Comparison of ENCODE assay signal across 1 cellular context in the genomic region with DNA sequence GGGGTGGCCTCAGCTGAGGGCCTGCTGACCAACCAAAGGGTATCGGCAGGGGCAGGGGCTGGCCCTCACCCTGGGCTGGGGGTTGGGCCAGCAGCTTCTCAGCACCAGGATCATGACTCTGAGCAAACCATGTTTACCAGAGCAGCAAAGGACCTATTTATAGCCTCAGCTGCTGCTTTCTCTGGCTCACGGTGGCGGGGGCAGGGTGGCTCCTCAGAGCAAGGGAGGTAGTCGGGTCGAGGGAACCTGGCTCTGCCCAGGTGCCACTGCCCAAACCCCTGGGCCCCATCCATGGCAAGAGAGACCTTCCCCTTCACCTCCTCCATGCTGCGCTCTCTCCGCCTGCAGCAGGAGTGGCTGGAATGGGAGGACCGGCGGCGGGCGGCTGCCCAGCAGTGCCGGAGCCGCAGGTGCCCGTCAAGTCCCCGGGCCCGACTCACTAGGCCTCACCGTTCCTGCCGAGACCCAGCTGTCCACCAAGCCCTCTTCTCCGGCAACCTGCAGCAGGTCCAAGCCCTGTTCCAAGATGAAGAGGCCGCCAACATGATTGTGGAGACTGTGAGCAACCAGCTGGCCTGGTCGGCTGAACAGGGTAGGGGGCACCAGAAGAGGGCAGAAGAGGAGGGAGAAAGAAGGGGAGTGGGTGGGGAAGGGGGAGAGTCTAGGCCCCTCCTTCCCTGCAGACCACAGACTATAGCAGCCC.
TF ChIP-seq lines count a peak whose summit lies in the region.

TSS of gene ASB16 (plus strand) at position 206 of the 703 bp plus-strand sequence. CDS start at position 292, 86 bp downstream.

TF ChIP-seq in neural cell, 6 proteins besides CTCF, POLR2A, EP300 and RAD21 (continued from another document):
- TF ChIP-seq REST (IDR thresholded peaks at IDR 0.05; ENCODE audit: borderline replicate concordance) (no peak), POLR2AphosphoS5 (IDR thresholded peaks at IDR 0.05) (no peak), MXI1 (conservative IDR thresholded peaks at IDR 0.05; ENCODE audit: poor library complexity, severe bottlenecking) (no peak)
TF ChIP-seq in neural cell: peak in this region for 0.
